In genomic region chr11:106233191-106233590, GRCh38 we compare ENCODE assay signal across 21 cellular contexts.
"Had no signal": no experiment of that assay in that cellular context is flagged by ENCODE, and none has a peak within 500 bp of the region (broad histone marks: within the 10 kb centered on the region; RNA-seq: fewer than 3 reads in every experiment).

No MANE protein-coding gene starts in this region.

- H3K27ac ChIP-seq: breast epithelium, coronary artery, gastroesophageal sphincter, tibial artery had no signal

- H3K27ac Mint-ChIP-seq: activated naive CD4-positive, alpha-beta T cell treated with anti-CD3 and anti-CD28 coated beads, Interleukin-2, amount 50 U/mL, for 24 hours; activated T-cell treated with anti-CD3 and anti-CD28 coated beads, Interleukin-2, amount 50 U/mL, for 72 hours; immature natural killer cell; memory B cell; naive B cell; progenitor cell of endocrine pancreas had no signal

- H3K4me3 Mint-ChIP-seq: activated naive CD4-positive, alpha-beta T cell treated with anti-CD3 and anti-CD28 coated beads, Interleukin-2, amount 50 U/mL, for 24 hours; activated T-cell treated with anti-CD3 and anti-CD28 coated beads, Interleukin-2, amount 50 U/mL, for 72 hours; immature natural killer cell; memory B cell; naive B cell; neural crest cell had no signal

- H3K36me3 Mint-ChIP-seq: activated naive CD4-positive, alpha-beta T cell treated with anti-CD3 and anti-CD28 coated beads, Interleukin-2, amount 50 U/mL, for 24 hours; immature natural killer cell; memory B cell; naive B cell had no signal

- H3K27me3 Mint-ChIP-seq: activated naive CD4-positive, alpha-beta T cell treated with anti-CD3 and anti-CD28 coated beads, Interleukin-2, amount 50 U/mL, for 24 hours; memory B cell; naive B cell; progenitor cell of endocrine pancreas had no signal

- DNase-seq: activated CD4-positive, alpha-beta T cell treated with anti-CD3 and anti-CD28 coated beads, Interleukin-2, amount 50 U/mL, for 4 hours; activated effector memory CD4-positive, alpha-beta T cell treated with anti-CD3 and anti-CD28 coated beads, Interleukin-2, amount 50 U/mL, for 16 hours; activated T-cell treated with anti-CD3 and anti-CD28 coated beads, Interleukin-2, amount 50 U/mL, for 72 hours; immature natural killer cell; left ventricle myocardium superior; mucosa of descending colon; naive B cell; stimulated activated CD4-positive, alpha-beta T cell treated with anti-CD3 and anti-CD28 coated beads, Interleukin-12 subunit alpha, Interleukin-12 subunit beta, amount 100 ng/mL, for 4 hours; stimulated activated CD4-positive, alpha-beta T cell treated with anti-CD3 and anti-CD28 coated beads, Interleukin-1b, Interleukin-23, amount 100 ng/mL, for 48 hours; stimulated activated CD8-positive, alpha-beta memory T cell treated with anti-CD3 and anti-CD28 coated beads, Interleukin-4, amount 100 ng/mL, for 48 hours; stimulated activated naive CD4-positive, alpha-beta T cell; tibial artery had no signal

- FAIRE-seq: astrocyte, TTC549 had no signal

- H3K36me3 ChIP-seq: breast epithelium, gastroesophageal sphincter, tibial artery had no signal

- H3K4me1 ChIP-seq: breast epithelium, gastroesophageal sphincter, tibial artery had no signal

- H3K4me1 Mint-ChIP-seq: activated naive CD4-positive, alpha-beta T cell treated with anti-CD3 and anti-CD28 coated beads, Interleukin-2, amount 50 U/mL, for 24 hours; immature natural killer cell; memory B cell; naive B cell; neural crest cell had no signal

- H3K4me3 ChIP-seq: breast epithelium, coronary artery, gastroesophageal sphincter, mucosa of descending colon, tibial artery had no signal

- ATAC-seq: activated T-cell treated with anti-CD3 and anti-CD28 coated beads, Interleukin-2, amount 50 U/mL, for 72 hours; gastroesophageal sphincter; left ventricle myocardium superior; mucosa of descending colon had no signal

- H3K27me3 ChIP-seq: breast epithelium, gastroesophageal sphincter, tibial artery had no signal
